In genomic region chr5:113022661-113023060, GRCh38 we compare ENCODE assay signal across 10 cellular contexts. TPM values are rescaled to one million over a fixed set of nuclear protein-coding genes. Genes with fewer than 3 reads are reported as not detected.
DNase-seq lines count a peak whose midpoint lies in the region; ATAC-seq lines count a peak whose summit lies in the region.
"Had no signal": no experiment of that assay in that cellular context is flagged by ENCODE, and none has a peak within 500 bp of the region (broad histone marks: within the 10 kb centered on the region; RNA-seq: fewer than 3 reads in every experiment).

No MANE protein-coding gene starts in this region.

- no peaks in the 10 kb centered on the region for H3K9me3 Mint-ChIP-seq in naive thymus-derived CD4-positive, alpha-beta T cell

- peaks cover 0 to 13% (median 0%) of the 10 kb centered on the region in 3 experiments for H3K36me3 ChIP-seq in naive thymus-derived CD4-positive, alpha-beta T cell (ENCODE audit: control insufficient read depth in 2 of 3, insufficient read depth in 3 of 3, low read length in 3 of 3)

- in situ Hi-C loops in SK-MEL-5 (cut with HindIII; ENCODE audit: low pct_unique_long_range_greater_than_20kb, low sequenced_read_pairs) = no loop called here

- H3K4me1 ChIP-seq in naive thymus-derived CD4-positive, alpha-beta T cell (ENCODE audit: control insufficient read depth in 2 of 2, insufficient read depth in 2 of 2, low read length in 2 of 2) = peaks cover 36 to 47% of the 10 kb centered on the region in 2 donors

- H3K27me3 Mint-ChIP-seq in naive thymus-derived CD4-positive, alpha-beta T cell = no peaks in the 10 kb centered on the region

- intact Hi-C loops in naive thymus-derived CD4-positive, alpha-beta T cell (cut with micrococcal nuclease) = loop anchor here (1.0 to 5.0 kb wide), 7 partner anchors 26 to 272 kb away; partner anchors contain the start of genes DCP2 (in 1 of the 2), REEP5 (in 1 of the 2) and SRP19 (in 1 of the 2)

- peaks cover 5 to 42% (median 26%) of the 10 kb centered on the region in 5 donors for H3K36me3 Mint-ChIP-seq in naive thymus-derived CD4-positive, alpha-beta T cell

- DNase-seq in SK-MEL-5 (ENCODE audit: low read depth, low spot score) = peak; percentile 24
- peak in 7 of 9 donors; percentile 56 to 86 (median 77) for DNase-seq in naive thymus-derived CD4-positive, alpha-beta T cell
- no peak for DNase-seq in NCI-H748 (lab: John Stamatoyannopoulos, UW; ENCODE audit: unreplicated experiment)
- no peak for DNase-seq in stimulated activated CD4-positive, alpha-beta T cell treated with anti-CD3 and anti-CD28 coated beads, Interleukin-12 subunit alpha, Interleukin-12 subunit beta, amount 100 ng/mL, for 4 hours
- no peak for DNase-seq in cerebellar nuclear complex (lab: John Stamatoyannopoulos, UW)
- no peak for DNase-seq in activated CD4-positive, alpha-beta T cell treated with anti-CD3 and anti-CD28 coated beads for 48 hours
- DNase-seq: heart right ventricle had no signal

- peak overlapping the region; percentile 1 for H3K4me3 ChIP-seq in naive thymus-derived CD4-positive, alpha-beta T cell (ENCODE audit: low read length)
- H3K4me3 ChIP-seq: heart right ventricle had no signal

- peak overlapping the region; percentile 74 to 94 (median 87) for H3K27ac Mint-ChIP-seq in naive thymus-derived CD4-positive, alpha-beta T cell

- CTCF ChIA-PET in naive thymus-derived CD4-positive, alpha-beta T cell (lab: Charles Lee) = interaction anchor here (0.6 to 5.5 kb wide), 2 partner anchors 27 to 581 kb away, joined by 3 to 25 read pairs; no protein-coding TSS in a partner anchor

- H3K4me3 Mint-ChIP-seq in naive thymus-derived CD4-positive, alpha-beta T cell = peak overlapping the region; percentile 5 to 78 (median 70)

- ATAC-seq in GM19324 (IDR thresholded peaks at IDR 0.05; ENCODE audit: low FRiP score, unreplicated experiment) (peak; percentile 67), HG02884 (IDR thresholded peaks at IDR 0.05; ENCODE audit: unreplicated experiment) (peak; percentile 79)
- peak; percentile 95 for ATAC-seq in naive thymus-derived CD4-positive, alpha-beta T cell
- ATAC-seq: Panc1 had no signal

- no peaks in the 10 kb centered on the region for H3K27me3 ChIP-seq in naive thymus-derived CD4-positive, alpha-beta T cell (ENCODE audit: control insufficient read depth in 2 of 2, insufficient read depth in 2 of 2, low read length in 2 of 2)
- H3K27me3 ChIP-seq: heart right ventricle had no signal

- POLR2A ChIA-PET in naive thymus-derived CD4-positive, alpha-beta T cell (lab: Charles Lee) = interaction anchor here (0.7 to 2.6 kb wide), 5 partner anchors 8 to 51 kb away, joined by 4 to 16 read pairs (median 4); partner anchors contain the start of gene DCP2

- H3K9me3 ChIP-seq in naive thymus-derived CD4-positive, alpha-beta T cell (ENCODE audit: control insufficient read depth in 2 of 3, low read length in 3 of 3) = no peaks in the 10 kb centered on the region
- H3K9me3 ChIP-seq: heart right ventricle had no signal

- peak overlapping the region; percentile 12 for H3K27ac ChIP-seq in naive thymus-derived CD4-positive, alpha-beta T cell (ENCODE audit: low read depth, low read length)

- H3K4me1 Mint-ChIP-seq in naive thymus-derived CD4-positive, alpha-beta T cell = peaks cover 24 to 79% (median 68%) of the 10 kb centered on the region in 7 donors

RNA-seq across cellular contexts. Expression of gene DCP2, which starts 46.1 kb away (rescaled TPM):
- total RNA-seq in SK-MEL-5 (2014; rRNA removed; shearing (Covaris generic)) = 35.5 and 38.3 TPM in 2 replicates
- 14.0 and 28.1 TPM in 2 replicates for polyA plus RNA-seq in SK-MEL-5 (2015; cell fraction: cytosol; rRNA removed)
- 25.8 and 70.0 TPM in 2 replicates for polyA plus RNA-seq in SK-MEL-5 (2015; cell fraction: nucleus; rRNA removed)
- total RNA-seq in naive thymus-derived CD4-positive, alpha-beta T cell = 100 to 1,000 TPM in 1 of 5 experiments, 10 to 100 TPM in 4; 60.2 to 101 (median 85.1) TPM
- polyA plus RNA-seq in naive thymus-derived CD4-positive, alpha-beta T cell = 10 to 100 TPM; 50.7 to 55.8 TPM

Comparison
In these comparisons a context has a peak if more than half of its experiments do, and no peak if none do; other contexts are left out.
1. DNase-seq: peak in SK-MEL-5 (single experiment) and naive thymus-derived CD4-positive, alpha-beta T cell (7 of 9); none in NCI-H748 (single experiment), stimulated activated CD4-positive, alpha-beta T cell treated with anti-CD3 and anti-CD28 coated beads, Interleukin-12 subunit alpha, Interleukin-12 subunit beta, amount 100 ng/mL, for 4 hours (single experiment), cerebellar nuclear complex (0 of 2) and activated CD4-positive, alpha-beta T cell treated with anti-CD3 and anti-CD28 coated beads for 48 hours (single experiment).
2. Peak in every context shown above with its lines, with median percentiles within 50 percentile points of each other: ATAC-seq.